20 cellular contexts compared by ENCODE assay signal in genomic region chr6:125558907-125559306, GRCh38.
DNase-seq lines count a peak whose midpoint lies in the region; TF ChIP-seq lines count a peak whose summit lies in the region.
"Had no signal": no experiment of that assay in that cellular context is flagged by ENCODE, and none has a peak within 500 bp of the region (broad histone marks: within the 10 kb centered on the region; RNA-seq: fewer than 3 reads in every experiment).

No MANE protein-coding gene starts in this region.

- no peak overlapping the region for H3T11ph ChIP-seq in H9 (ENCODE audit: low read length)

- no peak overlapping the region for H3K4ac ChIP-seq in H9 (ENCODE audit: low read depth, low read length)

- no peak overlapping the region for H4K5ac ChIP-seq in H9 (ENCODE audit: insufficient read length, low read depth, low read length)

- no peak overlapping the region for H3K9ac ChIP-seq in H9 (ENCODE audit: extremely low read depth, insufficient read length, low read length)
- H3K9ac ChIP-seq: GM23248 had no signal

- H2AK5ac ChIP-seq in H9 (ENCODE audit: insufficient read length, low read length): no peak overlapping the region

- no peak for TF ChIP-seq CTCF in H9 (conservative IDR thresholded peaks at IDR 0.05)
- no peak for TF ChIP-seq CTCF in nephron (IDR thresholded peaks at IDR 0.05; ENCODE audit: unreplicated experiment in 3 of 3)
- no peak for TF ChIP-seq CTCF in foreskin fibroblast (IDR thresholded peaks at IDR 0.05; ENCODE audit: low read depth, low read length)

- no peaks in the 10 kb centered on the region for H3K9me3 Mint-ChIP-seq in H9
- H3K9me3 Mint-ChIP-seq in nephron: no peaks in the 10 kb centered on the region
- H3K9me3 Mint-ChIP-seq: naive thymus-derived CD4-positive, alpha-beta T cell; WTC11 had no signal

- H2BK15ac ChIP-seq in H9 (ENCODE audit: low read depth, low read length): no peak overlapping the region

- no peaks in the 10 kb centered on the region for H3K79me1 ChIP-seq in H9 (ENCODE audit: insufficient read depth, low read depth, low read length, poor library complexity, severe bottlenecking)

- no peak overlapping the region for H3K56ac ChIP-seq in H9 (ENCODE audit: insufficient read length, low read depth, low read length)

- H3K4me1 ChIP-seq in H9 (ENCODE audit: insufficient read depth, low read length): no peaks in the 10 kb centered on the region
- peaks cover 16% of the 10 kb centered on the region for H3K4me1 ChIP-seq in ectodermal cell (ENCODE audit: control insufficient read depth, insufficient read depth, low read length)

- H3K4me3 Mint-ChIP-seq in H9 (no peak overlapping the region), nephron (no peak overlapping the region)
- H3K4me3 Mint-ChIP-seq: CD4-positive, CD25-positive, alpha-beta regulatory T cell; naive thymus-derived CD4-positive, alpha-beta T cell; WTC11 had no signal

- H2AFZ ChIP-seq in H9 (ENCODE audit: low read length): no peak overlapping the region
- H2AFZ ChIP-seq: GM23248 had no signal

- H3K27me3 Mint-ChIP-seq in H9 (ENCODE audit: low read depth) (peaks cover 1% of the 10 kb centered on the region; the same call in 1 of the 2 replicates), nephron (ENCODE audit: low read depth) (peaks cover 5% of the 10 kb centered on the region)

- H3K27ac ChIP-seq in H9 (ENCODE audit: insufficient read length, low read depth, low read length) (no peak overlapping the region), ectodermal cell (ENCODE audit: insufficient read depth, low read depth, low read length, poor library complexity, severe bottlenecking) (peak overlapping the region; percentile 47)
- H3K27ac ChIP-seq: GM23248, tibial artery had no signal

- no peak overlapping the region for H2BK120ac ChIP-seq in H9 (ENCODE audit: low read depth, low read length, poor library complexity, severe bottlenecking)

- H3K79me2 ChIP-seq in H9 (ENCODE audit: insufficient read depth, low read length): no peaks in the 10 kb centered on the region

- no peak overlapping the region for H2BK5ac ChIP-seq in H9 (ENCODE audit: insufficient read length, low read length)

- H4K8ac ChIP-seq in H9 (replicated peaks; ENCODE audit: insufficient read length, low read depth, low read length): no peak overlapping the region

- H3K27ac Mint-ChIP-seq in H9 (no peak overlapping the region), nephron (peak overlapping the region in 2 of 3 experiments; percentile 51 to 74)
- H3K27ac Mint-ChIP-seq: CD4-positive, CD25-positive, alpha-beta regulatory T cell; naive thymus-derived CD4-positive, alpha-beta T cell; WTC11 had no signal

- H3K4me3 ChIP-seq in ectodermal cell (ENCODE audit: insufficient read depth, low read depth, low read length): no peak overlapping the region
- no peak overlapping the region for H3K4me3 ChIP-seq in foreskin fibroblast (ENCODE audit: low read depth in 1 of 2, low read length in 2 of 2)
- H3K4me3 ChIP-seq: GM23248, tibial artery had no signal

- H3K36me3 ChIP-seq in ectodermal cell (ENCODE audit: control insufficient read depth, insufficient read depth, low read length): no peaks in the 10 kb centered on the region
- H3K36me3 ChIP-seq: tibial artery had no signal

- no peak overlapping the region for H3K18ac ChIP-seq in H9 (ENCODE audit: insufficient read length, low read depth, low read length)

- no CpG with 5 or more reads among the region's 3 CpGs for WGBS in H9 (ENCODE audit: extremely low coverage, insufficient read length, low lambda C conversion rate)
- whole genome bisulfite sequencing in ectodermal cell, 2 experiments: 68 to 76% methylated on average over 3 of the region's 3 CpGs

- peak overlapping the region; percentile 49 for H2BK20ac ChIP-seq in H9 (ENCODE audit: low read depth, low read length, poor library complexity, severe bottlenecking)

- H3K14ac ChIP-seq in H9 (ENCODE audit: insufficient read depth, low read length): no peak overlapping the region

- no peaks in the 10 kb centered on the region for H3K23me2 ChIP-seq in H9 (ENCODE audit: insufficient read length, low read depth, low read length, poor library complexity, severe bottlenecking)

- no peaks in the 10 kb centered on the region for H3K36me3 Mint-ChIP-seq in H9 (ENCODE audit: insufficient read depth in 1 of 3, low read depth in 3 of 3)
- no peaks in the 10 kb centered on the region for H3K36me3 Mint-ChIP-seq in nephron (ENCODE audit: low read depth)
- H3K36me3 Mint-ChIP-seq: CD4-positive, CD25-positive, alpha-beta regulatory T cell; naive thymus-derived CD4-positive, alpha-beta T cell; WTC11 had no signal

- no peak overlapping the region for H4K91ac ChIP-seq in H9 (ENCODE audit: insufficient read length, low read depth, low read length)

- H3K27me3 ChIP-seq in H9 (ENCODE audit: insufficient read depth, low read length) (no peaks in the 10 kb centered on the region), ectodermal cell (ENCODE audit: control insufficient read depth, insufficient read depth, low read length, poor library complexity, severe bottlenecking) (no peaks in the 10 kb centered on the region)
- H3K27me3 ChIP-seq: tibial artery had no signal

- H3K23ac ChIP-seq in H9 (ENCODE audit: insufficient read length, low read depth, low read length): no peak overlapping the region

- H3K4me2 ChIP-seq in H9 (ENCODE audit: insufficient read depth, insufficient read length, low read length): no peak overlapping the region

- DNase-seq in H9 (no peak), NCI-H2171 treated with DMSO at 0.1 percent for 48 hours (lab: John Stamatoyannopoulos, UW) (peak; percentile 88), GM19240 (ENCODE audit: insufficient read length, low spot score) (no peak), SW 1271 (lab: John Stamatoyannopoulos, UW) (no peak), foreskin fibroblast (no peak)
- DNase-seq: activated CD4-positive, alpha-beta T cell treated with anti-CD3 and anti-CD28 coated beads, Interleukin-2, amount 50 U/mL, for 4 hours; activated gamma-delta T cell treated with Interleukin-2 at 50 U/mL for 16 hours; CD4-positive, CD25-positive, alpha-beta regulatory T cell; dermis blood vessel endothelial cell; GM23248; KBM-7; naive thymus-derived CD4-positive, alpha-beta T cell; NCI-H187; stimulated activated CD4-positive, alpha-beta T cell treated with anti-CD3 and anti-CD28 coated beads, Interleukin-1b, Interleukin-23, amount 100 ng/mL, for 48 hours; stimulated activated naive CD4-positive, alpha-beta T cell treated with Interleukin-2 at 50 U/mL for 16 hours; T-helper 2 cell; tibial artery had no signal

- H4K20me1 ChIP-seq in H9 (ENCODE audit: control insufficient read depth, insufficient read depth, insufficient read length): no peaks in the 10 kb centered on the region

- no peak overlapping the region for H2BK12ac ChIP-seq in H9 (ENCODE audit: insufficient read length, low read depth, low read length)

- peaks cover 2 to 5% of the 10 kb centered on the region in 2 experiments; a peak in 3 of 4 replicates for H3K4me1 Mint-ChIP-seq in H9
- peaks cover 24% of the 10 kb centered on the region for H3K4me1 Mint-ChIP-seq in nephron
- H3K4me1 Mint-ChIP-seq: CD4-positive, CD25-positive, alpha-beta regulatory T cell; naive thymus-derived CD4-positive, alpha-beta T cell; WTC11 had no signal

- no peaks in the 10 kb centered on the region for H3K9me3 ChIP-seq in H9 (ENCODE audit: control insufficient read depth, low read depth, low read length)
- H3K9me3 ChIP-seq in ectodermal cell (ENCODE audit: control insufficient read depth, low read length): no peaks in the 10 kb centered on the region
- H3K9me3 ChIP-seq: tibial artery had no signal

Comparison
In these comparisons a context has a peak if more than half of its experiments do, and no peak if none do; other contexts are left out.
1. H3K27ac Mint-ChIP-seq: peak in nephron (2 of 3); none in H9 (0 of 3).